Comparison of ENCODE assay signal across 18 cellular contexts in the genomic region with DNA sequence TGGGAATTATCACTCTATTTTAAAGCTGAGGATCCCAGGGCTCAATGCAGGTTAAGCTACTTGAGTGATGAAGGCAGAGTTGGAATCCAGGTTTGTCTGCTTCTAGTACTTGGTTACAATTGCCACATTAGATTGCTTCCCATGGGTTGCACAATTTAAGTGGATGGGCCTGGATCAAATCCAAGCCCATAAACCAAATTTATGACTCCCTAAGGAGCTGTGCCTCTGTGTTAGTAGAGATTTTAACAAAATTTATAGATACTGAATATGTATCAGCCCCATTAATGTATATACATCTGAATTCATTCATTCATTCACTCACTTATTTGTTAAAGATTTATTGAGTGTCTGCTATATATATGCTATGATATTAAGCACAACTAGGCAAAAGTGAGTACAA.
DNase-seq lines count a peak whose midpoint lies in the region; ATAC-seq and TF ChIP-seq lines count a peak whose summit lies in the region.
"Had no signal": no experiment of that assay in that cellular context is flagged by ENCODE, and none has a peak within 500 bp of the region (broad histone marks: within the 10 kb centered on the region; RNA-seq: fewer than 3 reads in every experiment).

No MANE protein-coding gene starts in this region.

- H3K4me3 ChIP-seq in prostate gland (no peak overlapping the region), lower lobe of right lung (no peak overlapping the region)
- H3K4me3 ChIP-seq: Peyer's patch, thoracic aorta had no signal

- H3K4me1 ChIP-seq in prostate gland (replicated peaks), result no peaks in the 10 kb centered on the region
- no peaks in the 10 kb centered on the region for H3K4me1 ChIP-seq in lower lobe of right lung
- H3K4me1 ChIP-seq: Peyer's patch had no signal

- no peak overlapping the region for H3K4me3 Mint-ChIP-seq in endothelial cell (ENCODE audit: unreplicated experiment)
- H3K4me3 Mint-ChIP-seq: CD4-positive, CD25-positive, alpha-beta regulatory T cell had no signal

- no peak for ATAC-seq in lower lobe of right lung
- ATAC-seq: sciatic nerve had no signal

- no peak overlapping the region for H3K27ac ChIP-seq in prostate gland
- H3K27ac ChIP-seq in lower lobe of right lung, result no peak overlapping the region
- H3K27ac ChIP-seq: Peyer's patch, thoracic aorta had no signal

- no peak for TF ChIP-seq POLR2A in prostate gland (IDR thresholded peaks at IDR 0.05)

- H3K27ac Mint-ChIP-seq in endothelial cell (ENCODE audit: unreplicated experiment), result no peak overlapping the region
- H3K27ac Mint-ChIP-seq: CD4-positive, CD25-positive, alpha-beta regulatory T cell had no signal

- H3K9me3 Mint-ChIP-seq in endothelial cell (ENCODE audit: unreplicated experiment), result no peaks in the 10 kb centered on the region

- H3K36me3 ChIP-seq in prostate gland (no peaks in the 10 kb centered on the region), lower lobe of right lung (no peaks in the 10 kb centered on the region)
- H3K36me3 ChIP-seq: Peyer's patch, thoracic aorta had no signal

- H3K27me3 ChIP-seq in prostate gland (replicated peaks; ENCODE audit: insufficient read depth) (no peaks in the 10 kb centered on the region), lower lobe of right lung (ENCODE audit: low read depth) (no peaks in the 10 kb centered on the region)
- H3K27me3 ChIP-seq: Peyer's patch had no signal

- no peaks in the 10 kb centered on the region for H3K36me3 Mint-ChIP-seq in endothelial cell (ENCODE audit: low read depth, unreplicated experiment)
- H3K36me3 Mint-ChIP-seq: CD4-positive, CD25-positive, alpha-beta regulatory T cell had no signal

- intact Hi-C loops in prostate gland (cut with DNase I), result no loop called here
- intact Hi-C loops in lower lobe of right lung (cut with DNase I), result no loop called here

- TF ChIP-seq CTCF in prostate gland (IDR thresholded peaks at IDR 0.05) (no peak), endothelial cell (IDR thresholded peaks at IDR 0.05; ENCODE audit: unreplicated experiment) (no peak), lower lobe of right lung (IDR thresholded peaks at IDR 0.05) (no peak)

- H3K27me3 Mint-ChIP-seq in endothelial cell (ENCODE audit: unreplicated experiment), result peaks cover 2% of the 10 kb centered on the region
- H3K27me3 Mint-ChIP-seq: CD4-positive, CD25-positive, alpha-beta regulatory T cell had no signal

- H3K4me1 Mint-ChIP-seq in endothelial cell (ENCODE audit: unreplicated experiment), result no peaks in the 10 kb centered on the region
- H3K4me1 Mint-ChIP-seq: CD4-positive, CD25-positive, alpha-beta regulatory T cell had no signal

- H3K9me3 ChIP-seq in prostate gland (no peaks in the 10 kb centered on the region), lower lobe of right lung (no peaks in the 10 kb centered on the region)
- H3K9me3 ChIP-seq: Peyer's patch, thoracic aorta had no signal

- DNase-seq in DMS153 treated with DMSO at 0.1 percent for 48 hours (lab: John Stamatoyannopoulos, UW; ENCODE audit: unreplicated experiment) (peak; percentile 57), NCI-H1105 (lab: John Stamatoyannopoulos, UW) (peak; percentile 70), T1000 (lab: John Stamatoyannopoulos, UW) (peak; percentile 8), prostate gland (ENCODE audit: low spot score) (peak; percentile 32), endothelial cell (ENCODE audit: low spot score) (no peak), lower lobe of right lung (no peak), NOMO-1 treated with dmso at 0.1 percent for 144 hours (lab: John Stamatoyannopoulos, UW; ENCODE audit: unreplicated experiment) (no peak)
- DNase-seq: activated CD4-positive, alpha-beta T cell treated with anti-CD3 and anti-CD28 coated beads, Interleukin-2, amount 50 U/mL, for 4 hours; activated naive CD4-positive, alpha-beta T cell treated with anti-CD3 and anti-CD28 coated beads, Interleukin-2, amount 50 U/mL, for 16 hours; activated T-cell treated with anti-CD3 and anti-CD28 coated beads, Interleukin-2, amount 50 U/mL, for 1 hour; CD4-positive, CD25-positive, alpha-beta regulatory T cell; cortex of kidney; NCI-H1092; NCI-H524; Peyer's patch; stimulated activated CD4-positive, alpha-beta T cell treated with anti-CD3 and anti-CD28 coated beads, Interleukin-4, amount 100 ng/mL, for 4 hours had no signal

Comparison
In these comparisons a context has a peak if more than half of its experiments do, and no peak if none do; other contexts are left out.
1. DNase-seq: peak in DMS153 treated with DMSO at 0.1 percent for 48 hours (single experiment), NCI-H1105 (single experiment), T1000 (single experiment) and prostate gland (single experiment); none in endothelial cell (single experiment), lower lobe of right lung (single experiment) and NOMO-1 treated with dmso at 0.1 percent for 144 hours (single experiment).